In the genomic region with DNA sequence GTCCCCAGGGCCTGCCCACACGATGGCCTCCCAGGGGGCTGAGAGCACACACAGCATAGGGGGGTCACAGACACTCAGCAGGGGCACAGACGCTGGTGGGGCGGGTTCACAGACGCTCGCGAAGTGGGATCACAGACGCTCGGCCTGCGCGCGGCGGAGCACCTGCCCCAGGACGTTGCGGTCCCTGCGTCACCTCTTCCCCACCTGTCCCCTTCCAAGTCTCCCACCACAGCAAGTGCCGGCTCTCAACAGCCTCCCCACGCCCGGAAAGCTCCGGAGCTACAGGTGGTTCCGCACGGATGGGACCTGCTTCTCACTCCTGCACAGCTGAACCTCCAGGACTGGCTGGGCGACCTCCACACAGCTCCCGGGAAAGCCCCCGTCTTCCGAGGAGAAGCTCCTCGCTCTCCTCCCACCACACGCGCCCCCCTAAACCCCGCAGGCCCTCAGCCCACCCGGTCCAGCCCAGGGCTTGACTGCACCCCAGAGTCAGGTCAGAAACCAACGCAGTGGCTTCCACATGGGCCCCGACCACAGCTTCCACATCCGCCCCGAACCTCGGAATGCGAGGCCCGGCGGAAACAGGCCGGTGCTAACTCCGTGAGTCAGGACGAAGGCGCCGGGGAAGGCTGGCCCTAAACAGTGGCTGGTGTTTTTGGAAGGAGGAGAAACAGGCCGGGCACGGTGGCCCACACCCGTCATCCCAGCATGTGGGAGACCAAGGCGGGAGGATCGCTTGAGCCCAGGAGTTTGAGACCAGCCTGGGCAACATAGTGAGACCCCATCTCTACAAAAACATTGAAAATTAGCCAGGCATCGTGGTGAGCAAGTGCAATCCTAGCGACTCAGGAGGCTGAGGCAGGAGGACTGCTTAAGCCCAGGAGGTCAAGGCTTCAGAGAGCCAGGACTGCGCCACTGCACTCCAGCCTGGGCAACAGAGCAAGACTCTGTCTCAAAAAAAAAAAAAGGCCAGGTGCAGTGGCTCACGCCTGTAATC, we compare ENCODE assay signal across 20 cellular contexts.
"Had no signal": no experiment of that assay in that cellular context is flagged by ENCODE, and none has a peak within 500 bp of the region (broad histone marks: within the 10 kb centered on the region; RNA-seq: fewer than 3 reads in every experiment).

No MANE protein-coding gene starts in this region.

- H3K4me3 Mint-ChIP-seq: activated T-helper 17 cell treated with anti-CD3 and anti-CD28 coated beads, Interleukin-2, amount 50 U/mL, for 72 hours; brain; memory B cell had no signal

- DNase-seq: activated CD4-positive, alpha-beta T cell treated with anti-CD3 and anti-CD28 coated beads for 1 hour; activated CD4-positive, alpha-beta T cell treated with anti-CD3 and anti-CD28 coated beads, Interleukin-2, amount 50 U/mL, for 4 hours; activated naive CD4-positive, alpha-beta T cell; activated T-cell treated with anti-CD3 and anti-CD28 coated beads, Interleukin-2, amount 50 U/mL, for 1 hour; heart right ventricle; kidney glomerular epithelial cell; left ventricle myocardium superior; T-cell; tibial artery had no signal

- H3K27me3 ChIP-seq: gastroesophageal sphincter, heart right ventricle, right atrium auricular region, tibial artery had no signal

- H3K27me3 Mint-ChIP-seq: activated T-helper 17 cell treated with anti-CD3 and anti-CD28 coated beads, Interleukin-2, amount 50 U/mL, for 72 hours; memory B cell; progenitor cell of endocrine pancreas; T-cell had no signal

- H3K27ac ChIP-seq: coronary artery, gastroesophageal sphincter, heart right ventricle, right atrium auricular region, skin epidermis, tibial artery, VCaP had no signal

- ATAC-seq: gastroesophageal sphincter, SK-N-SH treated with all-trans-retinoic acid at 6 μM for 48 hours had no signal

- H3K4me1 Mint-ChIP-seq: brain had no signal

- H3K4me3 ChIP-seq: coronary artery, gastroesophageal sphincter, heart right ventricle, right atrium auricular region, skin epidermis, tibial artery had no signal

- H3K9me3 ChIP-seq: gastroesophageal sphincter, heart right ventricle, right atrium auricular region, tibial artery had no signal

- H3K9me3 Mint-ChIP-seq: activated T-helper 17 cell treated with anti-CD3 and anti-CD28 coated beads, Interleukin-2, amount 50 U/mL, for 72 hours; immature natural killer cell; memory B cell; T-cell had no signal

- H3K4me1 ChIP-seq: gastroesophageal sphincter, heart right ventricle, right atrium auricular region, tibial artery had no signal

- H3K27ac Mint-ChIP-seq: activated T-helper 17 cell treated with anti-CD3 and anti-CD28 coated beads, Interleukin-2, amount 50 U/mL, for 72 hours; brain; immature natural killer cell; memory B cell; progenitor cell of endocrine pancreas; T-cell had no signal
